In genomic region chr2:195532255-195532627, GRCh38 we compare ENCODE assay signal across 1 cellular context.
A peak's percentile ranks its signal among the peaks of the same experiment; 100 is the strongest.
TF ChIP-seq lines count a peak whose summit lies in the region.

No MANE protein-coding gene starts in this region.

TF ChIP-seq in K562, 482 proteins besides CTCF, POLR2A, EP300 and RAD21 (continued from another document):
- TF ChIP-seq TSHZ1 (CRISPR knock-in tag; IDR thresholded peaks at IDR 0.05) (no peak), TRIM25 (IDR thresholded peaks at IDR 0.05; ENCODE audit: borderline replicate concordance) (no peak), NFRKB (IDR thresholded peaks at IDR 0.05; ENCODE audit: low read depth) (0 out of 2 replicates have a peak, but pooled peaks have one; percentile 63)
TF ChIP-seq in K562: peak in this region for 3.
